Comparison of ENCODE assay signal across 16 cellular contexts in genomic region chr1:200802042-200802441, GRCh38.
A peak's percentile ranks its signal among the peaks of the same experiment; 100 is the strongest.
DNase-seq lines count a peak whose midpoint lies in the region; ATAC-seq, FAIRE-seq and TF ChIP-seq lines count a peak whose summit lies in the region.
"Had no signal": no experiment of that assay in that cellular context is flagged by ENCODE, and none has a peak within 500 bp of the region (broad histone marks: within the 10 kb centered on the region; RNA-seq: fewer than 3 reads in every experiment).

No MANE protein-coding gene starts in this region.

- H3F3A ChIP-seq in neural progenitor cell (ENCODE audit: low read depth): peaks cover 17% of the 10 kb centered on the region

- no peak overlapping the region for H2AFZ ChIP-seq in neural progenitor cell (replicated peaks)
- H2AFZ ChIP-seq: GM23248 had no signal

- no peak for ATAC-seq in GM18858 (IDR thresholded peaks at IDR 0.05; ENCODE audit: unreplicated experiment)

- H3K4me2 ChIP-seq in neural progenitor cell: peak overlapping the region; percentile 48
- H3K4me2 ChIP-seq: BLaER1 treated with 17β-estradiol and CSF1 and Interleukin-3, amounts not matched to agents 10 nM and 100 nM had no signal

- peaks cover 29% of the 10 kb centered on the region for H3K36me3 Mint-ChIP-seq in neural progenitor cell
- no peaks in the 10 kb centered on the region for H3K36me3 Mint-ChIP-seq in CD8-positive, alpha-beta memory T cell
- H3K36me3 Mint-ChIP-seq in endothelial cell (ENCODE audit: low read depth, unreplicated experiment): no peaks in the 10 kb centered on the region
- H3K36me3 Mint-ChIP-seq: CD8-positive, alpha-beta T cell; IgD-negative memory B cell had no signal

- H3K27me3 ChIP-seq in HUES64 (ENCODE audit: insufficient read depth, low read length) (no peaks in the 10 kb centered on the region), neural progenitor cell (no peaks in the 10 kb centered on the region)
- H3K27me3 ChIP-seq in CD8-positive, alpha-beta memory T cell (ENCODE audit: insufficient read depth, low read length, poor library complexity, severe bottlenecking): no peaks in the 10 kb centered on the region
- H3K27me3 ChIP-seq: BLaER1 treated with 17β-estradiol and CSF1 and Interleukin-3, amounts not matched to agents 10 nM and 100 nM had no signal

- H4K20me1 ChIP-seq in neural progenitor cell (ENCODE audit: low read depth): peaks cover 8% of the 10 kb centered on the region

- H3K4me1 Mint-ChIP-seq in neural progenitor cell: peaks cover 7% of the 10 kb centered on the region
- peaks cover 0 to 4% (median 0%) of the 10 kb centered on the region in 3 donors for H3K4me1 Mint-ChIP-seq in CD8-positive, alpha-beta memory T cell
- peaks cover 5% of the 10 kb centered on the region for H3K4me1 Mint-ChIP-seq in endothelial cell (ENCODE audit: unreplicated experiment)
- H3K4me1 Mint-ChIP-seq: B cell had no signal

- no peak for TF ChIP-seq CTCF in D721Med (IDR thresholded peaks at IDR 0.05; ENCODE audit: insufficient read depth, missing control alignments)
- no peak for TF ChIP-seq CTCF in neural progenitor cell (IDR thresholded peaks at IDR 0.05)
- no peak for TF ChIP-seq CTCF in endothelial cell (IDR thresholded peaks at IDR 0.05; ENCODE audit: unreplicated experiment)

- H3K9me3 Mint-ChIP-seq in neural progenitor cell (peaks cover 15% of the 10 kb centered on the region), endothelial cell (ENCODE audit: unreplicated experiment) (no peaks in the 10 kb centered on the region)
- H3K9me3 Mint-ChIP-seq in CD8-positive, alpha-beta memory T cell: no peaks in the 10 kb centered on the region
- H3K9me3 Mint-ChIP-seq: CD8-positive, alpha-beta T cell; IgD-negative memory B cell had no signal

- H3K27ac Mint-ChIP-seq in neural progenitor cell: no peak overlapping the region
- no peak overlapping the region for H3K27ac Mint-ChIP-seq in CD8-positive, alpha-beta memory T cell
- H3K27ac Mint-ChIP-seq in endothelial cell (ENCODE audit: unreplicated experiment): no peak overlapping the region
- H3K27ac Mint-ChIP-seq: B cell; CD8-positive, alpha-beta T cell; IgD-negative memory B cell had no signal

- CTCF ChIA-PET in CD8-positive, alpha-beta memory T cell (lab: Charles Lee): interaction anchor here (0.6 to 2.1 kb wide), 5 partner anchors 176 to 267 kb away, joined by 3 to 19 read pairs (median 6); partner anchors contain the start of gene KIF14

- H3K27ac ChIP-seq in HUES64 (ENCODE audit: low read depth, low read length): peak overlapping the region; percentile 21; the same call in 1 of the 2 replicates
- H3K27ac ChIP-seq in SK-N-MC: peak overlapping the region; percentile 32; the same call in 1 of the 2 replicates
- H3K27ac ChIP-seq in neural progenitor cell: no peak overlapping the region
- H3K27ac ChIP-seq in CD8-positive, alpha-beta memory T cell (ENCODE audit: low read depth, low read length): no peak overlapping the region
- H3K27ac ChIP-seq: BLaER1 treated with 17β-estradiol and CSF1 and Interleukin-3, amounts not matched to agents 10 nM and 100 nM; GM23248 had no signal

- FAIRE-seq in D721Med (lab: Jason Lieb, UNC): peak; percentile 35

- H3K4me1 ChIP-seq in HUES64 (ENCODE audit: insufficient read depth, low read length) (peaks cover 25% of the 10 kb centered on the region), neural progenitor cell (peaks cover 19% of the 10 kb centered on the region)
- no peaks in the 10 kb centered on the region for H3K4me1 ChIP-seq in CD8-positive, alpha-beta memory T cell (ENCODE audit: insufficient read depth, low read length)

- peaks cover 2% of the 10 kb centered on the region for H3K36me3 ChIP-seq in HUES64 (ENCODE audit: insufficient read depth, low read length)
- H3K36me3 ChIP-seq in SK-N-MC (ENCODE audit: insufficient read depth, low read length): peaks cover 3% of the 10 kb centered on the region; the same call in 1 of the 2 replicates
- H3K36me3 ChIP-seq in neural progenitor cell: peaks cover under 1% of the 10 kb centered on the region
- no peaks in the 10 kb centered on the region for H3K36me3 ChIP-seq in CD8-positive, alpha-beta memory T cell (ENCODE audit: insufficient read depth, low read length)

- DNase-seq in D721Med (ENCODE audit: insufficient read length, low spot score) (no peak), SK-N-MC (ENCODE audit: low read depth, low spot score) (no peak), neural progenitor cell (ENCODE audit: low spot score) (no peak), endothelial cell (ENCODE audit: low spot score) (no peak)
- DNase-seq in CD8-positive, alpha-beta memory T cell: no peak
- DNase-seq: CD8-positive, alpha-beta T cell; COR-L47; DMS79; GDM1; GM23248; HCEC 1CT had no signal

- H3K9me3 ChIP-seq in HUES64 (ENCODE audit: insufficient read depth, low read depth, low read length) (no peaks in the 10 kb centered on the region), SK-N-MC (ENCODE audit: low read depth, low read length) (no peaks in the 10 kb centered on the region), neural progenitor cell (ENCODE audit: low read depth) (no peaks in the 10 kb centered on the region)
- H3K9me3 ChIP-seq in CD8-positive, alpha-beta memory T cell (ENCODE audit: low read length): no peaks in the 10 kb centered on the region
- H3K9me3 ChIP-seq: BLaER1 treated with 17β-estradiol and CSF1 and Interleukin-3, amounts not matched to agents 10 nM and 100 nM had no signal

- H3K27me3 Mint-ChIP-seq in neural progenitor cell (ENCODE audit: insufficient read depth, low read depth) (no peaks in the 10 kb centered on the region), endothelial cell (ENCODE audit: unreplicated experiment) (no peaks in the 10 kb centered on the region)
- H3K27me3 Mint-ChIP-seq in CD8-positive, alpha-beta memory T cell: peaks cover 4 to 10% of the 10 kb centered on the region in 2 donors

- no peak overlapping the region for H3K9ac ChIP-seq in HUES64 (ENCODE audit: low read depth, low read length)
- no peak overlapping the region for H3K9ac ChIP-seq in SK-N-MC (ENCODE audit: insufficient read length)
- no peak overlapping the region for H3K9ac ChIP-seq in neural progenitor cell
- H3K9ac ChIP-seq: BLaER1 treated with 17β-estradiol and CSF1 and Interleukin-3, amounts not matched to agents 10 nM and 100 nM; GM23248 had no signal

- 91% methylated on average over 1 of the region's 2 CpGs for WGBS in HUES64

- POLR2A ChIA-PET in CD8-positive, alpha-beta memory T cell (lab: Charles Lee): no interaction called here

- peaks cover 72% of the 10 kb centered on the region for H3K79me2 ChIP-seq in neural progenitor cell (ENCODE audit: low read depth)

- H3K4me3 ChIP-seq in HUES64 (ENCODE audit: low read length) (no peak overlapping the region), SK-N-MC (no peak overlapping the region), neural progenitor cell (no peak overlapping the region)
- no peak overlapping the region for H3K4me3 ChIP-seq in CD8-positive, alpha-beta memory T cell (ENCODE audit: low read length)
- H3K4me3 ChIP-seq: BLaER1 treated with 17β-estradiol and CSF1 and Interleukin-3, amounts not matched to agents 10 nM and 100 nM; GM23248 had no signal

- H3K4me3 Mint-ChIP-seq in neural progenitor cell (no peak overlapping the region), endothelial cell (ENCODE audit: unreplicated experiment) (no peak overlapping the region)
- H3K4me3 Mint-ChIP-seq in CD8-positive, alpha-beta memory T cell: no peak overlapping the region
- H3K4me3 Mint-ChIP-seq: B cell; CD8-positive, alpha-beta T cell; IgD-negative memory B cell had no signal

Comparison
In these comparisons a context has a peak if more than half of its experiments do, and no peak if none do; other contexts are left out.
1. H3K27ac ChIP-seq: peak in HUES64 (single experiment) and SK-N-MC (single experiment); none in neural progenitor cell (single experiment) and CD8-positive, alpha-beta memory T cell (single experiment).